Comparison of ENCODE assay signal across 13 cellular contexts in genomic region chr15:90595760-90596155, GRCh38.
DNase-seq lines count a peak whose midpoint lies in the region; ATAC-seq, FAIRE-seq and TF ChIP-seq lines count a peak whose summit lies in the region.
"Had no signal": no experiment of that assay in that cellular context is flagged by ENCODE, and none has a peak within 500 bp of the region (broad histone marks: within the 10 kb centered on the region; RNA-seq: fewer than 3 reads in every experiment).

No MANE protein-coding gene starts in this region.

- BruUV-seq in HCT116 (replicated peaks; lab: Mats Ljungman, UMichigan), result TSS peak; percentile 19

- TF ChIP-seq POLR2A in GM12891 (IDR thresholded peaks at IDR 0.05; ENCODE audit: low read depth, low read length) (no peak), HCT116 (IDR thresholded peaks at IDR 0.05; ENCODE audit: borderline replicate concordance, extremely low read depth, insufficient read depth, insufficient read length) (no peak), sigmoid colon (IDR thresholded peaks at IDR 0.05) (no peak)

- WGBS in sigmoid colon, 2 donors, result 67 to 73% methylated on average over 7 of the region's 7 CpGs

- H3K79me2 ChIP-seq in HCT116 (ENCODE audit: insufficient read depth, low read length), result no peaks in the 10 kb centered on the region

- peaks cover 10% of the 10 kb centered on the region for H3K36me3 Mint-ChIP-seq in activated naive CD8-positive, alpha-beta T cell
- no peaks in the 10 kb centered on the region for H3K36me3 Mint-ChIP-seq in glutamatergic neuron (ENCODE audit: unreplicated experiment)

- no peak overlapping the region for H3K9ac ChIP-seq in HCT116 (ENCODE audit: low read length)

- no peaks in the 10 kb centered on the region for H3K9me2 ChIP-seq in HCT116 (ENCODE audit: insufficient read depth)

- no peaks in the 10 kb centered on the region for H3K27me3 ChIP-seq in HCT116 (ENCODE audit: insufficient read depth, low read length)
- no peaks in the 10 kb centered on the region for H3K27me3 ChIP-seq in sigmoid colon
- H3K27me3 ChIP-seq: heart left ventricle, Peyer's patch had no signal

- no peak for TF ChIP-seq RAD21 in HCT116 (IDR thresholded peaks at IDR 0.05; ENCODE audit: low read depth)

- no peak overlapping the region for H3K4me2 ChIP-seq in HCT116 (ENCODE audit: low read length)

- H4K20me1 ChIP-seq in HCT116 (ENCODE audit: insufficient read depth), result no peaks in the 10 kb centered on the region

- H3K36me3 ChIP-seq in HCT116 (ENCODE audit: control insufficient read depth in 1 of 2, insufficient read depth in 2 of 2, low read length in 2 of 2) (no peaks in the 10 kb centered on the region), sigmoid colon (peaks cover 0 to 6% (median 0%) of the 10 kb centered on the region in 4 donors)

- no peaks in the 10 kb centered on the region for H3K9me3 Mint-ChIP-seq in activated naive CD8-positive, alpha-beta T cell (ENCODE audit: low read depth)
- no peaks in the 10 kb centered on the region for H3K9me3 Mint-ChIP-seq in glutamatergic neuron (ENCODE audit: unreplicated experiment)

- peaks cover 4 to 9% of the 10 kb centered on the region in 2 experiments; a peak in 3 of 4 replicates for H3K4me1 ChIP-seq in HCT116 (ENCODE audit: control insufficient read depth in 1 of 2, insufficient read depth in 2 of 2, low read length in 2 of 2)
- H3K4me1 ChIP-seq in sigmoid colon, result peaks cover 0 to 70% (median 64%) of the 10 kb centered on the region in 4 donors

- no peak overlapping the region for H3K27ac ChIP-seq in HCT116 (ENCODE audit: low read depth, low read length)
- H3K27ac ChIP-seq in sigmoid colon, result peak overlapping the region in 3 of 4 donors; percentile 15 to 69 (median 69)

- DNase-seq in GM12891 (ENCODE audit: insufficient read length, low spot score) (no peak), HCT116 (ENCODE audit: low read depth, low spot score) (no peak), sigmoid colon (no peak), NCI-H1105 (lab: John Stamatoyannopoulos, UW) (no peak), glutamatergic neuron (no peak), NCI-H510A treated with DMSO at 0.1 percent for 48 hours (lab: John Stamatoyannopoulos, UW) (no peak)
- DNase-seq in stimulated activated CD4-positive, alpha-beta T cell treated with anti-CD3 and anti-CD28 coated beads, Interleukin-2, amount 100 ng/mL, for 24 hours, result no peak
- DNase-seq: activated CD4-positive, alpha-beta T cell treated with anti-CD3 and anti-CD28 coated beads for 48 hours; heart left ventricle; MV-4-11 had no signal

- peaks cover 87% of the 10 kb centered on the region for H3K4me1 Mint-ChIP-seq in activated naive CD8-positive, alpha-beta T cell (ENCODE audit: low read depth)
- H3K4me1 Mint-ChIP-seq in glutamatergic neuron (ENCODE audit: low read depth, unreplicated experiment), result peaks cover 14% of the 10 kb centered on the region

- peak overlapping the region; percentile 1 for H3K4me3 Mint-ChIP-seq in activated naive CD8-positive, alpha-beta T cell
- no peak overlapping the region for H3K4me3 Mint-ChIP-seq in glutamatergic neuron (ENCODE audit: unreplicated experiment)

- H3K4me3 ChIP-seq in HCT116 (replicated peaks in 1 of 2; ENCODE audit: low read depth in 1 of 2, low read length in 2 of 2) (no peak overlapping the region), sigmoid colon (no peak overlapping the region)
- H3K4me3 ChIP-seq: heart left ventricle, Peyer's patch had no signal

- FAIRE-seq in GM12891 (lab: Jason Lieb, UNC), result peak; percentile 79
- FAIRE-seq: colon had no signal

- H3K27me3 Mint-ChIP-seq in activated naive CD8-positive, alpha-beta T cell, result no peaks in the 10 kb centered on the region
- H3K27me3 Mint-ChIP-seq in glutamatergic neuron (ENCODE audit: unreplicated experiment), result peaks cover 2% of the 10 kb centered on the region

- no peak for TF ChIP-seq EP300 in sigmoid colon (IDR thresholded peaks at IDR 0.05)

- CTCF ChIA-PET in HCT116 (lab: Charles Lee), result no interaction called here

- POLR2A ChIA-PET in HCT116 (lab: Charles Lee), result no interaction called here

- peak overlapping the region; percentile 99 for H3K27ac Mint-ChIP-seq in activated naive CD8-positive, alpha-beta T cell
- no peak overlapping the region for H3K27ac Mint-ChIP-seq in glutamatergic neuron (ENCODE audit: unreplicated experiment)

- TF ChIP-seq CTCF in HCT116 (IDR thresholded peaks at IDR 0.05 in 2 of 3, conservative IDR thresholded peaks at IDR 0.05 in 1 of 3; ENCODE audit: borderline replicate concordance in 1 of 3, insufficient read depth in 1 of 3, low read depth in 2 of 3, low read length in 2 of 3) (no peak), sigmoid colon (IDR thresholded peaks at IDR 0.05) (no peak), glutamatergic neuron (IDR thresholded peaks at IDR 0.05; ENCODE audit: partially characterized antibody, unreplicated experiment) (no peak)

- ATAC-seq in HCT116, result no peak
- ATAC-seq: heart left ventricle had no signal

- H2AFZ ChIP-seq in HCT116 (ENCODE audit: low read depth, low read length, poor library complexity, severe bottlenecking), result no peak overlapping the region

- H3K9me3 ChIP-seq in HCT116 (ENCODE audit: control insufficient read depth in 1 of 2, insufficient read depth in 1 of 2, low read depth in 1 of 2, low read length in 2 of 2) (no peaks in the 10 kb centered on the region), sigmoid colon (no peaks in the 10 kb centered on the region)
- H3K9me3 ChIP-seq: heart left ventricle, Peyer's patch had no signal

- RAD21 ChIA-PET in HCT116 (lab: Charles Lee; ENCODE audit: low non-redundant PET in 1 of 2, low total read pairs in 2 of 2, uncharacterized antibody in 2 of 2, unreplicated experiment in 2 of 2), result no interaction called here

- intact Hi-C loops in HCT116 (cut with micrococcal nuclease) (no loop called here), sigmoid colon (cut with DNase I) (loop anchor here (5.0 kb wide), 1 partner anchor 33 kb away; no protein-coding TSS in a partner anchor)

TF ChIP-seq in GM12891, 5 proteins besides CTCF, POLR2A, EP300 and RAD21:
- TF ChIP-seq TAF1 (IDR thresholded peaks at IDR 0.05; ENCODE audit: low read depth, low read length) (no peak), PAX5 (IDR thresholded peaks at IDR 0.05; ENCODE audit: insufficient read depth, low read length, severe bottlenecking) (no peak), POU2F2 (IDR thresholded peaks at IDR 0.05; ENCODE audit: low read depth, low read length) (no peak), POLR2AphosphoS5 (IDR thresholded peaks at IDR 0.05; ENCODE audit: low read depth, low read length) (no peak), SPI1 (IDR thresholded peaks at IDR 0.05; ENCODE audit: low read depth, low read length) (no peak)

TF ChIP-seq in HCT116, 20 proteins besides CTCF, POLR2A, EP300 and RAD21:
- TF ChIP-seq ZNF274 (IDR thresholded peaks at IDR 0.05; ENCODE audit: low read depth, low read length) (no peak), EGR1 (IDR thresholded peaks at IDR 0.05; ENCODE audit: low read depth) (no peak), CEBPB (IDR thresholded peaks at IDR 0.05; ENCODE audit: low read depth) (no peak), EZH2 (IDR thresholded peaks at IDR 0.05) (no peak), ATF3 (IDR thresholded peaks at IDR 0.05) (no peak), ZBTB33 (IDR thresholded peaks at IDR 0.05; ENCODE audit: extremely low read depth, insufficient replicate concordance, low read length) (no peak), YY1 (IDR thresholded peaks at IDR 0.05; ENCODE audit: extremely low read depth, insufficient replicate concordance, low read depth, low read length) (no peak), CBX3 (IDR thresholded peaks at IDR 0.05; ENCODE audit: low read depth) (no peak), JUND (IDR thresholded peaks at IDR 0.05) (no peak)
- TF ChIP-seq, protein P1, sequence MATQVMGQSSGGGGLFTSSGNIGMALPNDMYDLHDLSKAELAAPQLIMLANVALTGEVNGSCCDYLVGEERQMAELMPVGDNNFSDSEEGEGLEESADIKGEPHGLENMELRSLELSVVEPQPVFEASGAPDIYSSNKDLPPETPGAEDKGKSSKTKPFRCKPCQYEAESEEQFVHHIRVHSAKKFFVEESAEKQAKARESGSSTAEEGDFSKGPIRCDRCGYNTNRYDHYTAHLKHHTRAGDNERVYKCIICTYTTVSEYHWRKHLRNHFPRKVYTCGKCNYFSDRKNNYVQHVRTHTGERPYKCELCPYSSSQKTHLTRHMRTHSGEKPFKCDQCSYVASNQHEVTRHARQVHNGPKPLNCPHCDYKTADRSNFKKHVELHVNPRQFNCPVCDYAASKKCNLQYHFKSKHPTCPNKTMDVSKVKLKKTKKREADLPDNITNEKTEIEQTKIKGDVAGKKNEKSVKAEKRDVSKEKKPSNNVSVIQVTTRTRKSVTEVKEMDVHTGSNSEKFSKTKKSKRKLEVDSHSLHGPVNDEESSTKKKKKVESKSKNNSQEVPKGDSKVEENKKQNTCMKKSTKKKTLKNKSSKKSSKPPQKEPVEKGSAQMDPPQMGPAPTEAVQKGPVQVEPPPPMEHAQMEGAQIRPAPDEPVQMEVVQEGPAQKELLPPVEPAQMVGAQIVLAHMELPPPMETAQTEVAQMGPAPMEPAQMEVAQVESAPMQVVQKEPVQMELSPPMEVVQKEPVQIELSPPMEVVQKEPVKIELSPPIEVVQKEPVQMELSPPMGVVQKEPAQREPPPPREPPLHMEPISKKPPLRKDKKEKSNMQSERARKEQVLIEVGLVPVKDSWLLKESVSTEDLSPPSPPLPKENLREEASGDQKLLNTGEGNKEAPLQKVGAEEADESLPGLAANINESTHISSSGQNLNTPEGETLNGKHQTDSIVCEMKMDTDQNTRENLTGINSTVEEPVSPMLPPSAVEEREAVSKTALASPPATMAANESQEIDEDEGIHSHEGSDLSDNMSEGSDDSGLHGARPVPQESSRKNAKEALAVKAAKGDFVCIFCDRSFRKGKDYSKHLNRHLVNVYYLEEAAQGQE (IDR thresholded peaks at IDR 0.05; ENCODE audit: low read depth), result no peak
